Comparison of ENCODE assay signal across 31 cellular contexts in the genomic region with DNA sequence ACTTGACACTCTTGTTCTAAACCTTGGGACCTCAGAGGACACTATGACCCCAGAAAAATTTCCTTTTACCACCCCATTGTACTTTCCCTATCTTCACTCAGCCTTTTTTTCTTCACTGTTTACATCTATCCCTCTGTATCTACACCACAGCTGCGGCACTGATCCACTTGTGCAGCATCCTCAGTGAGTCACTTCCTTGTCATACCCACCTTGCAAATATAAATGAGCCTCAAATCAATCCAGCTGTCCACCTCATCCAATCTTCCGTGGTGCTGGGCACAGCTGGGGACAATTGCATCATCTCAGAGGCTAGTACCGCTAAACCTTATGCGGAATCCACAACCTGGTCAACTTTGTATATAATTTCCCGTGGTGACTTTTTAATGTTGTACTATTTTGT.
"Had no signal": no experiment of that assay in that cellular context is flagged by ENCODE, and none has a peak within 500 bp of the region (broad histone marks: within the 10 kb centered on the region; RNA-seq: fewer than 3 reads in every experiment).

No MANE protein-coding gene starts in this region.

- H3K36me3 ChIP-seq: adrenal gland, Peyer's patch had no signal

- H3K9ac ChIP-seq: KMS-11 had no signal

- H3K4me2 ChIP-seq: KMS-11 had no signal

- H3K27me3 ChIP-seq: adrenal gland, Peyer's patch had no signal

- H3K27ac ChIP-seq: adrenal gland, KMS-11, Peyer's patch, RWPE1, VCaP had no signal

- DNase-seq: activated B cell treated with CpG ODN at 0.5 μM for 24 hours; activated CD4-positive, alpha-beta memory T cell treated with anti-CD3 and anti-CD28 coated beads for 36 hours; activated CD4-positive, alpha-beta T cell treated with anti-CD3 and anti-CD28 coated beads for 4 hours; activated CD4-positive, alpha-beta T cell treated with anti-CD3 and anti-CD28 coated beads, Interleukin-2, amount 50 U/mL, for 1 hour; activated CD4-positive, CD25-positive, alpha-beta regulatory T cell treated with anti-CD3 and anti-CD28 coated beads, Interleukin-2, amount 50 U/mL, for 72 hours; activated CD8-positive, alpha-beta memory T cell treated with anti-CD3 and anti-CD28 coated beads, Interleukin-2, amount 50 U/mL, for 4 hours; activated gamma-delta T cell treated with Interleukin-2 at 50 U/mL for 16 hours; activated naive CD4-positive, alpha-beta T cell treated with anti-CD3 and anti-CD28 coated beads for 36 hours; activated T-cell treated with anti-CD3 and anti-CD28 coated beads for 4 hours; activated T-cell treated with anti-CD3 and anti-CD28 coated beads, Interleukin-2, amount 50 U/mL, for 4 hours; adrenal gland; caudate nucleus; cerebellar nuclear complex; NCI-H1092 treated with DMSO at 0.1 percent for 48 hours; NCI-H1417; NCI-H146; NCI-H187; NCI-H2029 treated with DMSO at 0.1 percent for 48 hours; NCI-H345; NCI-H524 treated with DMSO at 0.1 percent for 48 hours; Peyer's patch; SIG-M5; T-cell; T-helper 17 cell; T-helper 9 cell had no signal

- H3K9me3 ChIP-seq: adrenal gland, Peyer's patch had no signal

- H3K4me3 ChIP-seq: adrenal gland, Peyer's patch had no signal

- ATAC-seq: activated naive CD4-positive, alpha-beta T cell treated with anti-CD3 and anti-CD28 coated beads, Interleukin-2, amount 50 U/mL, for 72 hours; activated T-cell treated with anti-CD3 and anti-CD28 coated beads, Interleukin-2, amount 50 U/mL, for 4 hours; Right ventricle myocardium inferior; SK-N-SH treated with all-trans-retinoic acid at 6 μM for 48 hours; T-cell; T-helper 17 cell had no signal

- H3K4me1 ChIP-seq: adrenal gland, Peyer's patch had no signal
